ENCODE assay signal across 21 cellular contexts in genomic region chr11:46641639-46642038, GRCh38.
"Had no signal": no experiment of that assay in that cellular context is flagged by ENCODE, and none has a peak within 500 bp of the region (broad histone marks: within the 10 kb centered on the region; RNA-seq: fewer than 3 reads in every experiment).

No MANE protein-coding gene starts in this region.

- H3K9ac ChIP-seq: SK-N-SH had no signal

- H3K4me2 ChIP-seq: SK-N-SH had no signal

- H3K27ac ChIP-seq: RWPE1 had no signal

- H3K4me3 ChIP-seq: MG63 had no signal

- ATAC-seq: Panc1, PC-3 had no signal

- DNase-seq: IMR-90, Karpas-422, KG1, MG63, NCI-H1092 treated with DMSO at 0.1 percent for 48 hours, NCI-H1436, NCI-H187, NCI-H2029, NCI-H2081 treated with DMSO at 0.1 percent for 48 hours, NCI-H2171, NCI-H226, NCI-H446, NCI-H510A, NCI-H524 treated with DMSO at 0.1 percent for 48 hours, NCI-H69, NCI-H774, PC-3, SHP77, SK-N-SH had no signal

- H3K9me3 ChIP-seq: MG63, SK-N-SH had no signal

- H3K9me2 ChIP-seq: SK-N-SH had no signal

- H3K27me3 ChIP-seq: MG63 had no signal
